1 cellular context compared by ENCODE assay signal in genomic region chr11:117815262-117815803, GRCh38.
TF ChIP-seq lines count a peak whose summit lies in the region.

No MANE protein-coding gene starts in this region.

TF ChIP-seq in H1, 55 proteins besides CTCF, POLR2A, EP300 and RAD21 (continued from another document):
- TF ChIP-seq CBX8 (IDR thresholded peaks at IDR 0.05; ENCODE audit: borderline replicate concordance, low read depth, low read length) = no peak
- TF ChIP-seq CEBPB (IDR thresholded peaks at IDR 0.05; ENCODE audit: low read depth, low read length) = no peak
- TF ChIP-seq EGR1 (IDR thresholded peaks at IDR 0.05; ENCODE audit: borderline replicate concordance, low read depth, low read length) = no peak
